ENCODE assay signal across 23 cellular contexts in the genomic region with DNA sequence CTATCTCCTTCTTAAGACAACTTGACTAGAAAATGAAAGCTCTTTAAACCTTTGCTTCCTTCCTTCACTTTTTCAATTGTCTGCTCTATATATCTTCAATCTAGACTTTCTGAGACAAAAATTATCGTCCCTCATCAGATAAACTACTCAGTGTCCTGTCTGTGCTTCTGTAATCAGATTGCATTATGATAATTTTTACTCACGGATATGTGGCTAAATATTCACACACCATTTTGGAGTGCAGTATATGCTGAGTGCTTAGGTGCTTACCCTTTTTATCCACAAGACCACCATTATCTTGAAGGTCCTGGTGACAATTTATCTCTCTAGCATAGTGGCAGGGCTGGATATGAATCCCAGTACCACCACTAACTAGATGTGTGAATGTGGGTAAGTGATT.
"Had no signal": no experiment of that assay in that cellular context is flagged by ENCODE, and none has a peak within 500 bp of the region (broad histone marks: within the 10 kb centered on the region; RNA-seq: fewer than 3 reads in every experiment).

No MANE protein-coding gene starts in this region.

- H3K27me3 Mint-ChIP-seq: naive thymus-derived CD4-positive, alpha-beta T cell; natural killer cell treated with Interleukin-12 subunit alpha and Interleukin-12 subunit beta and Interleukin-15 and Interleukin-18, amount 100 ng/mL, for 72 hours; progenitor cell of endocrine pancreas; stimulated activated memory B cell treated with anti-CD40 and anti-IgM and Interleukin-4, amounts not matched to agents 10 μg/mL and 1 μg/mL and 100 μg/mL, for 72 hours; stimulated activated naive CD8-positive, alpha-beta T cell treated with anti-CD3 and anti-CD28 coated beads, Interleukin-15, amount 100 ng/mL, for 72 hours had no signal

- ATAC-seq: mucosa of descending colon; naive thymus-derived CD4-positive, alpha-beta T cell; natural killer cell treated with Interleukin-12 subunit alpha and Interleukin-12 subunit beta and Interleukin-15 and Interleukin-18, amount 100 ng/mL, for 72 hours; right lobe of liver; stimulated activated memory B cell treated with anti-CD40 and anti-IgM and Interleukin-4, amounts not matched to agents 10 μg/mL and 1 μg/mL and 100 μg/mL, for 72 hours; stimulated activated naive CD8-positive, alpha-beta T cell treated with anti-CD3 and anti-CD28 coated beads, Interleukin-15, amount 100 ng/mL, for 72 hours had no signal

- H3K27ac ChIP-seq: left ventricle myocardium inferior, ovary, right atrium auricular region, right lobe of liver, tibial nerve, vagina had no signal

- H3K27me3 ChIP-seq: ovary, right atrium auricular region, right lobe of liver, tibial nerve, vagina had no signal

- H3K4me3 Mint-ChIP-seq: naive thymus-derived CD4-positive, alpha-beta T cell; natural killer cell treated with Interleukin-12 subunit alpha and Interleukin-12 subunit beta and Interleukin-15 and Interleukin-18, amount 100 ng/mL, for 72 hours; stimulated activated memory B cell treated with anti-CD40 and anti-IgM and Interleukin-4, amounts not matched to agents 10 μg/mL and 1 μg/mL and 100 μg/mL, for 72 hours; stimulated activated naive CD8-positive, alpha-beta T cell treated with anti-CD3 and anti-CD28 coated beads, Interleukin-15, amount 100 ng/mL, for 72 hours; type B pancreatic cell had no signal

- DNase-seq: islet precursor cell; left ventricle myocardium inferior; midbrain; mucosa of descending colon; naive thymus-derived CD4-positive, alpha-beta T cell; ovary; right lobe of liver; stimulated activated CD4-positive, alpha-beta T cell treated with anti-CD3 and anti-CD28 coated beads, Interleukin-1b, Interleukin-23, amount 100 ng/mL, for 48 hours; stimulated activated CD4-positive, alpha-beta T cell treated with anti-CD3 and anti-CD28 coated beads, Interleukin-2, amount 100 ng/mL, for 48 hours; stimulated activated CD4-positive, alpha-beta T cell treated with anti-CD3 and anti-CD28 coated beads, Interleukin-4, amount 100 ng/mL, for 4 hours; stimulated activated CD8-positive, alpha-beta memory T cell treated with anti-CD3 and anti-CD28 coated beads, Interleukin-4, amount 100 ng/mL, for 48 hours; stimulated activated naive CD4-positive, alpha-beta T cell treated with Interleukin-2 at 50 U/mL for 16 hours; stimulated activated naive CD8-positive, alpha-beta T cell treated with anti-CD3 and anti-CD28 coated beads, Interleukin-15, amount 100 ng/mL, for 72 hours; substantia nigra had no signal

- H3K4me3 ChIP-seq: left ventricle myocardium inferior, lung, mucosa of descending colon, ovary, right atrium auricular region, right lobe of liver, smooth muscle cell, tibial nerve, vagina had no signal

- H3K36me3 ChIP-seq: left ventricle myocardium inferior, ovary, right atrium auricular region, right lobe of liver, tibial nerve, vagina had no signal

- H3K36me3 Mint-ChIP-seq: naive thymus-derived CD4-positive, alpha-beta T cell; natural killer cell treated with Interleukin-12 subunit alpha and Interleukin-12 subunit beta and Interleukin-15 and Interleukin-18, amount 100 ng/mL, for 72 hours; stimulated activated memory B cell treated with anti-CD40 and anti-IgM and Interleukin-4, amounts not matched to agents 10 μg/mL and 1 μg/mL and 100 μg/mL, for 72 hours had no signal

- H3K4me1 ChIP-seq: left ventricle myocardium inferior, right atrium auricular region, right lobe of liver, tibial nerve, vagina had no signal

- H3K9me3 ChIP-seq: left ventricle myocardium inferior, mucosa of descending colon, ovary, right atrium auricular region, right lobe of liver, tibial nerve, vagina had no signal

- H3K4me2 ChIP-seq: smooth muscle cell had no signal

- H3K9me3 Mint-ChIP-seq: stimulated activated memory B cell treated with anti-CD40 and anti-IgM and Interleukin-4, amounts not matched to agents 10 μg/mL and 1 μg/mL and 100 μg/mL, for 72 hours; type B pancreatic cell had no signal

- H3K27ac Mint-ChIP-seq: naive thymus-derived CD4-positive, alpha-beta T cell; natural killer cell treated with Interleukin-12 subunit alpha and Interleukin-12 subunit beta and Interleukin-15 and Interleukin-18, amount 100 ng/mL, for 72 hours; progenitor cell of endocrine pancreas; stimulated activated memory B cell treated with anti-CD40 and anti-IgM and Interleukin-4, amounts not matched to agents 10 μg/mL and 1 μg/mL and 100 μg/mL, for 72 hours; stimulated activated naive CD8-positive, alpha-beta T cell treated with anti-CD3 and anti-CD28 coated beads, Interleukin-15, amount 100 ng/mL, for 72 hours; type B pancreatic cell had no signal

- H3K4me1 Mint-ChIP-seq: naive thymus-derived CD4-positive, alpha-beta T cell; stimulated activated naive CD8-positive, alpha-beta T cell treated with anti-CD3 and anti-CD28 coated beads, Interleukin-15, amount 100 ng/mL, for 72 hours had no signal
